15 cellular contexts compared by ENCODE assay signal in the genomic region with DNA sequence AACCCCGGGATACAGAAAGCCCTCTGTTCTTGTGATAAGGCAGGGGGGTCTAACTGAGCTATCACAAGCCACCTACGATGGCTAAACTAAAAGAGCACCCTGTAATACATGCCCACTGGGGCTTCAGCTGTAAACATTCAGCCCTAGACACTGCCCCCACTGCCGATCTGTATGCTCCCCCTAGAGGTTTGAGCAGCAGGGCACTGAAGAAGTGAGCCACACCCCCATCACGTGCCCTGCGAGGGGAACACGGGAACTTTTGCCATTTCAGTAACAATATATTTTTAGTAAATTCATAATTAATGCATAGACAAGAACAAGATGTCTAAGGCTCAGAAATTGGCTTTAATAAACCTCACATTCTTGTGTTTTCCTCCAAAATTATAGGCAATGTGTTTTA.
DNase-seq lines count a peak whose midpoint lies in the region; ATAC-seq and TF ChIP-seq lines count a peak whose summit lies in the region.
"Had no signal": no experiment of that assay in that cellular context is flagged by ENCODE, and none has a peak within 500 bp of the region (broad histone marks: within the 10 kb centered on the region; RNA-seq: fewer than 3 reads in every experiment).

No MANE protein-coding gene starts in this region.

- H3K27me3 Mint-ChIP-seq in activated naive CD8-positive, alpha-beta T cell treated with anti-CD3 and anti-CD28 coated beads, Interleukin-2, amount 50 U/mL, for 24 hours: peaks cover 17% of the 10 kb centered on the region
- H3K27me3 Mint-ChIP-seq in neural crest cell (ENCODE audit: low read depth): no peaks in the 10 kb centered on the region
- H3K27me3 Mint-ChIP-seq in activated CD8-positive, alpha-beta memory T cell treated with anti-CD3 and anti-CD28 coated beads, Interleukin-2, amount 10 ng/mL, durations not matched to agents 7 days and 5 days: no peaks in the 10 kb centered on the region

- no peak overlapping the region for H3K4me3 ChIP-seq in LNCaP clone FGC (ENCODE audit: low read depth, low read length)
- H3K4me3 ChIP-seq: tibial artery had no signal

- CTCF ChIA-PET in activated CD8-positive, alpha-beta memory T cell treated with anti-CD3 and anti-CD28 coated beads, Interleukin-2, amount 10 ng/mL, durations not matched to agents 7 days and 5 days (lab: Charles Lee): no interaction called here

- no peaks in the 10 kb centered on the region for H3K4me1 Mint-ChIP-seq in activated naive CD8-positive, alpha-beta T cell treated with anti-CD3 and anti-CD28 coated beads, Interleukin-2, amount 50 U/mL, for 24 hours
- peaks cover 10% of the 10 kb centered on the region for H3K4me1 Mint-ChIP-seq in neural crest cell
- H3K4me1 Mint-ChIP-seq in activated CD8-positive, alpha-beta memory T cell treated with anti-CD3 and anti-CD28 coated beads, Interleukin-2, amount 10 ng/mL, durations not matched to agents 7 days and 5 days: no peaks in the 10 kb centered on the region
- H3K4me1 Mint-ChIP-seq: immature natural killer cell had no signal

- ATAC-seq in activated naive CD8-positive, alpha-beta T cell treated with anti-CD3 and anti-CD28 coated beads, Interleukin-2, amount 50 U/mL, for 24 hours: no peak
- ATAC-seq in activated CD8-positive, alpha-beta memory T cell treated with anti-CD3 and anti-CD28 coated beads, Interleukin-2, amount 10 ng/mL, durations not matched to agents 7 days and 5 days: no peak

- DNase-seq in activated CD4-positive, alpha-beta T cell treated with anti-CD3 and anti-CD28 coated beads for 48 hours: peak; percentile 14
- no peak for DNase-seq in activated CD4-positive, alpha-beta T cell treated with anti-CD3 and anti-CD28 coated beads, Interleukin-2, amount 50 U/mL, for 4 hours
- DNase-seq in LNCaP clone FGC (ENCODE audit: low read depth) (no peak), neural crest cell (ENCODE audit: low read depth, low spot score) (no peak), NCI-H1694 treated with DMSO at 0.1 percent for 48 hours (lab: John Stamatoyannopoulos, UW) (no peak), cortex of kidney (lab: John Stamatoyannopoulos, UW) (no peak)
- peak; percentile 18 for DNase-seq in activated naive CD8-positive, alpha-beta T cell treated with anti-CD3 and anti-CD28 coated beads, Interleukin-2, amount 50 U/mL, for 24 hours
- no peak for DNase-seq in activated CD8-positive, alpha-beta memory T cell treated with anti-CD3 and anti-CD28 coated beads, Interleukin-2, amount 10 ng/mL, durations not matched to agents 7 days and 5 days
- DNase-seq: ACHN; activated CD4-positive, CD25-positive, alpha-beta regulatory T cell treated with anti-CD3 and anti-CD28 coated beads, Interleukin-2, amount 50 U/mL, for 72 hours; activated gamma-delta T cell; cerebellar nuclear complex; immature natural killer cell; SHP77 treated with DMSO at 0.1 percent for 48 hours; tibial artery had no signal

- no peaks in the 10 kb centered on the region for H3K36me3 Mint-ChIP-seq in activated naive CD8-positive, alpha-beta T cell treated with anti-CD3 and anti-CD28 coated beads, Interleukin-2, amount 50 U/mL, for 24 hours (ENCODE audit: low read depth)
- peaks cover 6% of the 10 kb centered on the region for H3K36me3 Mint-ChIP-seq in neural crest cell (ENCODE audit: low read depth)
- no peaks in the 10 kb centered on the region for H3K36me3 Mint-ChIP-seq in activated CD8-positive, alpha-beta memory T cell treated with anti-CD3 and anti-CD28 coated beads, Interleukin-2, amount 10 ng/mL, durations not matched to agents 7 days and 5 days
- H3K36me3 Mint-ChIP-seq: immature natural killer cell had no signal

- H3K4me3 Mint-ChIP-seq in activated naive CD8-positive, alpha-beta T cell treated with anti-CD3 and anti-CD28 coated beads, Interleukin-2, amount 50 U/mL, for 24 hours: no peak overlapping the region
- no peak overlapping the region for H3K4me3 Mint-ChIP-seq in neural crest cell
- no peak overlapping the region for H3K4me3 Mint-ChIP-seq in activated CD8-positive, alpha-beta memory T cell treated with anti-CD3 and anti-CD28 coated beads, Interleukin-2, amount 10 ng/mL, durations not matched to agents 7 days and 5 days
- H3K4me3 Mint-ChIP-seq: immature natural killer cell had no signal

- no peak overlapping the region for H3K27ac Mint-ChIP-seq in activated naive CD8-positive, alpha-beta T cell treated with anti-CD3 and anti-CD28 coated beads, Interleukin-2, amount 50 U/mL, for 24 hours
- no peak overlapping the region for H3K27ac Mint-ChIP-seq in neural crest cell (ENCODE audit: unreplicated experiment)
- H3K27ac Mint-ChIP-seq in activated CD8-positive, alpha-beta memory T cell treated with anti-CD3 and anti-CD28 coated beads, Interleukin-2, amount 10 ng/mL, durations not matched to agents 7 days and 5 days: no peak overlapping the region
- H3K27ac Mint-ChIP-seq: immature natural killer cell had no signal

- H3K9me3 Mint-ChIP-seq in activated naive CD8-positive, alpha-beta T cell treated with anti-CD3 and anti-CD28 coated beads, Interleukin-2, amount 50 U/mL, for 24 hours: no peaks in the 10 kb centered on the region
- no peaks in the 10 kb centered on the region for H3K9me3 Mint-ChIP-seq in neural crest cell
- no peaks in the 10 kb centered on the region for H3K9me3 Mint-ChIP-seq in activated CD8-positive, alpha-beta memory T cell treated with anti-CD3 and anti-CD28 coated beads, Interleukin-2, amount 10 ng/mL, durations not matched to agents 7 days and 5 days (ENCODE audit: low read depth)

- TF ChIP-seq CTCF in LNCaP clone FGC (IDR thresholded peaks at IDR 0.05; ENCODE audit: control insufficient read depth, extremely low read depth, insufficient read depth) (peak; percentile 23; the same call in 1 of the 2 replicates), neural crest cell (conservative IDR thresholded peaks at IDR 0.05) (peak; percentile 41)

Comparison
In these comparisons a context has a peak if more than half of its experiments do, and no peak if none do; other contexts are left out.
1. DNase-seq: peak in activated CD4-positive, alpha-beta T cell treated with anti-CD3 and anti-CD28 coated beads for 48 hours (single experiment) and activated naive CD8-positive, alpha-beta T cell treated with anti-CD3 and anti-CD28 coated beads, Interleukin-2, amount 50 U/mL, for 24 hours (single experiment); none in activated CD4-positive, alpha-beta T cell treated with anti-CD3 and anti-CD28 coated beads, Interleukin-2, amount 50 U/mL, for 4 hours (0 of 2), LNCaP clone FGC (single experiment), neural crest cell (single experiment), NCI-H1694 treated with DMSO at 0.1 percent for 48 hours (single experiment), cortex of kidney (single experiment) and activated CD8-positive, alpha-beta memory T cell treated with anti-CD3 and anti-CD28 coated beads, Interleukin-2, amount 10 ng/mL, durations not matched to agents 7 days and 5 days (single experiment).